In the genomic region with DNA sequence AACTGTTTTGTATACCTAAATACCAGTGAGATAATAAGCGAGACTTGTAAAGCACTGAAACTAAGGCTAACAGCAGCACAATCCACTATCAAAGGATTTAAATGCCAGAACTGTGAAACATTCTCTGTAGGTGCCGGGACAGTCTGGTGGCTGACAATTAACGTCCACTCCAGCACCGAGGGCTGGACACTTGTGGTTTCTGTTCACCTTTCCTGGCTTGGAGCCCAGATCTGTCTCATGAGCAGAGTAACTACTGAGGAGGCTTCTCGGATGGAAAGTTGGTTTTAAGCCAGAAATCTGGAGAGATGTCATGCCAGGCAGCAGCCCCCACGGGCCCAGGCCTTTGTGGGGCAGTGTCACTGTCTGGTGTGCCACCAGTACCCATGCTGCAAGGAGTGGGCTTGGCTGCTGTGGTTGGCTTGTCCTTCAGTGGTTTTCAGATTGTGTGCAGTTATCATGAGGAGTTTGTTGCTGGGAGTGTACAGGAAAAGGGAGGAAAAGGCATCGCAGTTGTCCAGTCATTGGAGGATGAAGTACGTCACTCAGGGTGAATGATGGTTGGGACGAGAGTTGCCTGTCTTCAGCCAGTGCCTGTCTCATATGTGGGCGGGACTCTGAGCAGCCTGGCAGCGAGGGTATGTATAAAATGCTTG, we compare ENCODE assay signal across 9 cellular contexts. TPM values are rescaled to one million over a fixed set of nuclear protein-coding genes. Genes with fewer than 3 reads are reported as not detected.
DNase-seq lines count a peak whose midpoint lies in the region; ATAC-seq and TF ChIP-seq lines count a peak whose summit lies in the region.
"Had no signal": no experiment of that assay in that cellular context is flagged by ENCODE, and none has a peak within 500 bp of the region (broad histone marks: within the 10 kb centered on the region; RNA-seq: fewer than 3 reads in every experiment).

No MANE protein-coding gene starts in this region.

- no peak for TF ChIP-seq POLR2A in right lobe of liver (IDR thresholded peaks at IDR 0.05)

- H3K9me3 ChIP-seq in right lobe of liver = no peaks in the 10 kb centered on the region

- H3K27me3 Mint-ChIP-seq in brain = no peaks in the 10 kb centered on the region
- no peaks in the 10 kb centered on the region for H3K27me3 Mint-ChIP-seq in activated naive CD4-positive, alpha-beta T cell treated with anti-CD3 and anti-CD28 coated beads, Interleukin-2, amount 10 ng/mL, durations not matched to agents 7 days and 5 days

- peaks cover 6 to 100% (median 57%) of the 10 kb centered on the region in 4 donors for H3K36me3 ChIP-seq in right lobe of liver

- TF ChIP-seq CTCF in brain (conservative IDR thresholded peaks at IDR 0.05) (no peak), right lobe of liver (IDR thresholded peaks at IDR 0.05) (no peak)

- peaks cover 0 to 7% (median 0%) of the 10 kb centered on the region in 5 experiments for H3K9me3 Mint-ChIP-seq in brain
- H3K9me3 Mint-ChIP-seq in activated naive CD4-positive, alpha-beta T cell treated with anti-CD3 and anti-CD28 coated beads, Interleukin-2, amount 10 ng/mL, durations not matched to agents 7 days and 5 days = no peaks in the 10 kb centered on the region

- CTCF ChIA-PET in activated naive CD4-positive, alpha-beta T cell treated with anti-CD3 and anti-CD28 coated beads, Interleukin-2, amount 10 ng/mL, durations not matched to agents 7 days and 5 days (lab: Charles Lee) = no interaction called here

- WGBS in right lobe of liver (ENCODE audit: insufficient coverage, low coverage, low lambda C conversion rate, missing lambda C conversion rate) = 63% methylated on average over 8 of the region's 11 CpGs

- no peak overlapping the region for H3K27ac ChIP-seq in right lobe of liver

- ATAC-seq in right lobe of liver (peak; percentile 64 to 80 (median 72)), HG03175 (IDR thresholded peaks at IDR 0.05; ENCODE audit: unreplicated experiment) (no peak), HG02970 (IDR thresholded peaks at IDR 0.05; ENCODE audit: low FRiP score, unreplicated experiment) (no peak)

- DNase-seq in Caki2 (ENCODE audit: low read depth) = peak; percentile 96
- peak; percentile 11 for DNase-seq in NCI-H128 (lab: John Stamatoyannopoulos, UW; ENCODE audit: unreplicated experiment)
- peak in 2 of 3 donors; percentile 49 to 75 for DNase-seq in right lobe of liver
- no peak for DNase-seq in activated naive CD4-positive, alpha-beta T cell treated with anti-CD3 and anti-CD28 coated beads, Interleukin-2, amount 10 ng/mL, durations not matched to agents 7 days and 5 days
- DNase-seq in T1000 (lab: John Stamatoyannopoulos, UW) = no peak

- H3K27ac Mint-ChIP-seq in brain = peak overlapping the region; percentile 25 to 73 (median 50)
- H3K27ac Mint-ChIP-seq in activated naive CD4-positive, alpha-beta T cell treated with anti-CD3 and anti-CD28 coated beads, Interleukin-2, amount 10 ng/mL, durations not matched to agents 7 days and 5 days = no peak overlapping the region

- in situ Hi-C loops in Caki2 (cut with HindIII; ENCODE audit: low pct_unique_long_range_greater_than_20kb, low sequenced_read_pairs) = no loop called here

- peaks cover 79% of the 10 kb centered on the region for H3K36me3 Mint-ChIP-seq in brain
- peaks cover 42% of the 10 kb centered on the region for H3K36me3 Mint-ChIP-seq in activated naive CD4-positive, alpha-beta T cell treated with anti-CD3 and anti-CD28 coated beads, Interleukin-2, amount 10 ng/mL, durations not matched to agents 7 days and 5 days

- no peak overlapping the region for H3K4me3 Mint-ChIP-seq in brain
- H3K4me3 Mint-ChIP-seq in activated naive CD4-positive, alpha-beta T cell treated with anti-CD3 and anti-CD28 coated beads, Interleukin-2, amount 10 ng/mL, durations not matched to agents 7 days and 5 days = no peak overlapping the region

- H3K4me1 ChIP-seq in right lobe of liver = peaks cover 0 to 8% (median 0%) of the 10 kb centered on the region in 4 donors

- no peak overlapping the region for H3K4me3 ChIP-seq in right lobe of liver

- H3K27me3 ChIP-seq in right lobe of liver = no peaks in the 10 kb centered on the region

- intact Hi-C loops in right lobe of liver (cut with DNase I) = no loop called here

- peaks cover 21% of the 10 kb centered on the region for H3K4me1 Mint-ChIP-seq in brain
- no peaks in the 10 kb centered on the region for H3K4me1 Mint-ChIP-seq in activated naive CD4-positive, alpha-beta T cell treated with anti-CD3 and anti-CD28 coated beads, Interleukin-2, amount 10 ng/mL, durations not matched to agents 7 days and 5 days

RNA-seq across cellular contexts. Expression of a gene that starts 35.5 kb away (rescaled TPM):
- 17.5 and 22.2 TPM in 2 replicates for total RNA-seq in Caki2 (2014; rRNA removed; shearing (Covaris generic); ENCODE audit: low replicate concordance)
- 31.7 TPM for polyA plus RNA-seq in brain (ENCODE audit: insufficient read depth, low read depth, low replicate concordance)
- 10 to 100 TPM; 12.0 to 18.6 (median 16.2) TPM for total RNA-seq in right lobe of liver

RNA-seq across cellular contexts. Expression of a gene that starts 35.7 kb away (rescaled TPM):
- 65.2 and 81.2 TPM in 2 replicates for total RNA-seq in Caki2 (2014; rRNA removed; shearing (Covaris generic); ENCODE audit: low replicate concordance)
- 63.6 TPM for polyA plus RNA-seq in brain (ENCODE audit: insufficient read depth, low read depth, low replicate concordance)
- total RNA-seq in right lobe of liver = 10 to 100 TPM; 33.1 to 55.2 (median 51.2) TPM

RNA-seq across cellular contexts. Expression of a gene that starts 54.2 kb away (rescaled TPM):
- 10.2 and 11.5 TPM in 2 replicates for total RNA-seq in Caki2 (2014; rRNA removed; shearing (Covaris generic); ENCODE audit: low replicate concordance)
- polyA plus RNA-seq in brain (ENCODE audit: insufficient read depth, low read depth, low replicate concordance) = 43.5 TPM
- 10 to 100 TPM in 4 of 6 experiments, 1 to 10 TPM in 2; 6.9 to 23.8 (median 14.4) TPM for total RNA-seq in right lobe of liver
- total RNA-seq: T-helper 1 cell treated with Interleukin-12 subunit alpha and Interleukin-12 subunit beta and Interleukin-4 antibody, amounts not matched to agents 30 ng/mL and 1 ng/mL, for 36 hours had no signal

Comparison
In these comparisons a context has a peak if more than half of its experiments do, and no peak if none do; other contexts are left out.
1. DNase-seq: peak in Caki2 (single experiment), NCI-H128 (single experiment) and right lobe of liver (2 of 3); none in activated naive CD4-positive, alpha-beta T cell treated with anti-CD3 and anti-CD28 coated beads, Interleukin-2, amount 10 ng/mL, durations not matched to agents 7 days and 5 days (single experiment) and T1000 (single experiment).
2. ATAC-seq: peak in right lobe of liver (4 of 4); none in HG03175 (single experiment) and HG02970 (single experiment).